In genomic region chr10:80924063-80924952, GRCh38 we compare ENCODE assay signal across 8 cellular contexts.
A peak's percentile ranks its signal among the peaks of the same experiment; 100 is the strongest.
DNase-seq lines count a peak whose midpoint lies in the region; ATAC-seq and TF ChIP-seq lines count a peak whose summit lies in the region.
"Had no signal": no experiment of that assay in that cellular context is flagged by ENCODE, and none has a peak within 500 bp of the region (broad histone marks: within the 10 kb centered on the region; RNA-seq: fewer than 3 reads in every experiment).

No MANE protein-coding gene starts in this region.

- H3K27me3 ChIP-seq in WERI-Rb-1 (ENCODE audit: insufficient read depth, low read depth, severe bottlenecking) (no peaks in the 10 kb centered on the region), heart left ventricle (peaks cover 0 to 8% (median 0%) of the 10 kb centered on the region in 9 donors), sigmoid colon (no peaks in the 10 kb centered on the region)

- H3K9me3 ChIP-seq in WERI-Rb-1 (ENCODE audit: severe bottlenecking), result no peaks in the 10 kb centered on the region
- H3K9me3 ChIP-seq in heart left ventricle, result peaks cover 0 to 18% (median 0%) of the 10 kb centered on the region in 12 donors
- no peaks in the 10 kb centered on the region for H3K9me3 ChIP-seq in sigmoid colon

- no peak for TF ChIP-seq EP300 in sigmoid colon (IDR thresholded peaks at IDR 0.05)

- H3K4me3 ChIP-seq in Jurkat, Clone E6-1 (ENCODE audit: low read length), result no peak overlapping the region
- H3K4me3 ChIP-seq in WERI-Rb-1 (ENCODE audit: low read depth, low read length), result no peak overlapping the region
- H3K4me3 ChIP-seq in heart left ventricle, result no peak overlapping the region
- no peak overlapping the region for H3K4me3 ChIP-seq in sigmoid colon

- H3K36me3 ChIP-seq in WERI-Rb-1, result no peaks in the 10 kb centered on the region
- H3K36me3 ChIP-seq in heart left ventricle, result no peaks in the 10 kb centered on the region
- no peaks in the 10 kb centered on the region for H3K36me3 ChIP-seq in sigmoid colon

- peak in 2 of 4 donors; percentile 36 to 49 for ATAC-seq in heart left ventricle

- H3K27ac ChIP-seq in WERI-Rb-1, result no peak overlapping the region
- H3K27ac ChIP-seq in heart left ventricle, result no peak overlapping the region
- no peak overlapping the region for H3K27ac ChIP-seq in sigmoid colon

- intact Hi-C loops in heart left ventricle (cut with DNase I) (loop anchor here (1.0 to 10.0 kb wide), 17 partner anchors 222 to 550 kb away; no protein-coding TSS in a partner anchor), sigmoid colon (cut with DNase I) (loop anchor here (5.0 to 10.0 kb wide), 3 partner anchors 222 to 537 kb away; no protein-coding TSS in a partner anchor)

- no peaks in the 10 kb centered on the region for H3K4me1 ChIP-seq in heart left ventricle
- H3K4me1 ChIP-seq in sigmoid colon, result no peaks in the 10 kb centered on the region

- DNase-seq in DMS53 treated with DMSO at 0.1 percent for 48 hours (lab: John Stamatoyannopoulos, UW; ENCODE audit: unreplicated experiment), result peak; percentile 35
- peak; percentile 5 for DNase-seq in GM19240 (ENCODE audit: insufficient read length, low spot score)
- peak; percentile 17 for DNase-seq in Jurkat, Clone E6-1 (ENCODE audit: low read depth, low spot score)
- DNase-seq in WERI-Rb-1, result peak; percentile 61
- peak in 3 of 5 donors; percentile 27 to 43 (median 32) for DNase-seq in heart left ventricle
- DNase-seq in sigmoid colon, result no peak
- DNase-seq in activated CD4-positive, CD25-positive, alpha-beta regulatory T cell treated with anti-CD3 and anti-CD28 coated beads, Interleukin-2, amount 50 U/mL, for 72 hours, result no peak
- DNase-seq: activated B cell treated with CpG ODN at 0.5 μM for 24 hours had no signal

- no peak for TF ChIP-seq POLR2A in heart left ventricle (IDR thresholded peaks at IDR 0.05)
- no peak for TF ChIP-seq POLR2A in sigmoid colon (IDR thresholded peaks at IDR 0.05)

- TF ChIP-seq CTCF in WERI-Rb-1 (IDR thresholded peaks at IDR 0.05; ENCODE audit: low read depth, low read length), result peak; percentile 65
- peak; percentile 60 to 83 (median 67) for TF ChIP-seq CTCF in heart left ventricle (IDR thresholded peaks at IDR 0.05)
- TF ChIP-seq CTCF in sigmoid colon (IDR thresholded peaks at IDR 0.05), result peak; percentile 6 to 59 (median 33)

- 30 to 56% (median 32%) methylated on average over 7 of the region's 7 CpGs for WGBS in heart left ventricle, 4 donors
- WGBS in sigmoid colon, 2 donors, result 36 to 67% methylated on average over 7 of the region's 7 CpGs

Comparison
In these comparisons a context has a peak if more than half of its experiments do, and no peak if none do; other contexts are left out.
1. DNase-seq: peak in DMS53 treated with DMSO at 0.1 percent for 48 hours (single experiment), GM19240 (single experiment), Jurkat, Clone E6-1 (single experiment), WERI-Rb-1 (single experiment) and heart left ventricle (3 of 5); none in sigmoid colon (single experiment) and activated CD4-positive, CD25-positive, alpha-beta regulatory T cell treated with anti-CD3 and anti-CD28 coated beads, Interleukin-2, amount 50 U/mL, for 72 hours (single experiment).
2. Peak in every context shown above with its lines, with median percentiles within 50 percentile points of each other: CTCF ChIP-seq.